8 cellular contexts compared by ENCODE assay signal in the genomic region with DNA sequence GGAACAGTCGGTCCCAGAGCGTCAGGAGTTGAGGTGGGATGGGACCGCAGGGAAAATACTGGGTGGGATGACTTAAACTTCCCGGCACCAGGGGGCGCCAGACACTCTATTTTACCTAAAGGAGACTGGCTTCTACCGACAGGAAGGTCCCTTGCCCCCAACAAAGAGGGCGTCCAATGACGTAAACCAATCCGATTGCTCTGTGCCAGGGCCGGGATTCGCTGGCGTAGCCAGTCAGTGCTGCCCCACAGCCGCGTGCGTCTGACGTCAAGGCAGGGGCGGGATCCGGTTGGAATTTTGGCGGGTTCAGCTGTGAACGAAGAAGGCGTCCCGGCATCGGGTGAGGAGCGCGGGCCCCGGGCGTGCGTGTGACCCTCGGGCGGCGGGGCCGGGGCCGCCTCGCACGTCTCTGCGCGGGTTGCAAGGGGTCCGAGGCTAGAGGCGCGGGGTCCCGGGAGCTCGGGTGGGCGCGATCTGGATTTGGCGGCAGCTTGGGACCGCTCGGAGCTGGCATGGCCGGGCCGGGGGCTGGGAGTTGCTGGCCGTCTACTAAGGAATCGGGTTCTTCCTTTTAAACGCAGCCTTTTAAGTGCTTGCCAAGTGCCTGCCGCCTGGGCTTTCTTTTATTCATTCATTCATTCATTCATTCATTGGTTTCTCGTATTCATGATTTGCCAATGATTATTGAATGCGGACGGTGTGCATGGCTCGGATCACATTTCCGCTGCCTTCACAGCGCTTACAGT. TPM values are rescaled to one million over a fixed set of nuclear protein-coding genes. Genes with fewer than 3 reads are reported as not detected.
DNase-seq lines count a peak whose midpoint lies in the region; ATAC-seq and TF ChIP-seq lines count a peak whose summit lies in the region.

TSS of gene MCM10 (plus strand) at position 292 of the 746 bp plus-strand sequence. CDS start 2,645 bp downstream, outside the sequence.

- peaks cover 34% of the 10 kb centered on the region for H3K4me1 Mint-ChIP-seq in activated naive CD8-positive, alpha-beta T cell treated with anti-CD3 and anti-CD28 coated beads, Interleukin-2, amount 50 U/mL, for 24 hours

- H3K36me3 Mint-ChIP-seq in activated naive CD8-positive, alpha-beta T cell treated with anti-CD3 and anti-CD28 coated beads, Interleukin-2, amount 50 U/mL, for 24 hours (ENCODE audit: low read depth) = peaks cover 34% of the 10 kb centered on the region

- ATAC-seq in HG02798 (IDR thresholded peaks at IDR 0.05; ENCODE audit: poor library complexity, unreplicated experiment) (peak; percentile 100), heart left ventricle (peak; percentile 100)
- ATAC-seq in activated naive CD8-positive, alpha-beta T cell treated with anti-CD3 and anti-CD28 coated beads, Interleukin-2, amount 50 U/mL, for 24 hours = peak; percentile 100

- no peak within 1 kb of the TSS for H3K27ac ChIP-seq in heart left ventricle

- peak within 1 kb of the TSS; percentile 83 for H3K27ac Mint-ChIP-seq in activated naive CD8-positive, alpha-beta T cell treated with anti-CD3 and anti-CD28 coated beads, Interleukin-2, amount 50 U/mL, for 24 hours

- no peaks in the 10 kb centered on the region for H3K27me3 ChIP-seq in heart left ventricle

- H3K27me3 Mint-ChIP-seq in activated naive CD8-positive, alpha-beta T cell treated with anti-CD3 and anti-CD28 coated beads, Interleukin-2, amount 50 U/mL, for 24 hours = peaks cover 5% of the 10 kb centered on the region

- 1 to 2% (median 1%) methylated on average over 24 to 59 of the region's 59 CpGs for WGBS in heart left ventricle, 4 donors

- peak; percentile 76 for TF ChIP-seq CTCF in GM12875 (IDR thresholded peaks at IDR 0.05; ENCODE audit: borderline replicate concordance, insufficient read depth, low read depth, low read length)
- peak; percentile 82 to 95 (median 88) for TF ChIP-seq CTCF in heart left ventricle (IDR thresholded peaks at IDR 0.05)

- DNase-seq in NCI-H1417 treated with DMSO at 0.1 percent for 48 hours (lab: John Stamatoyannopoulos, UW) (peak; percentile 81), SW480 (ENCODE audit: low spot score) (peak; percentile 99), heart left ventricle (peak; percentile 97 to 98 (median 98)), posterior cingulate gyrus (peak; percentile 98 to 100 (median 99)), ureter (ENCODE audit: low spot score) (peak; percentile 99)
- DNase-seq in activated naive CD8-positive, alpha-beta T cell treated with anti-CD3 and anti-CD28 coated beads, Interleukin-2, amount 50 U/mL, for 24 hours = peak; percentile 98

- no peaks in the 10 kb centered on the region for H3K9me3 ChIP-seq in heart left ventricle

- peaks cover 0 to 18% (median 9%) of the 10 kb centered on the region in 12 donors for H3K4me1 ChIP-seq in heart left ventricle

- H3K4me3 ChIP-seq in GM12875 (ENCODE audit: low read depth, low read length) = peak within 1 kb of the TSS; percentile 81
- H3K4me3 ChIP-seq in heart left ventricle = peak within 1 kb of the TSS in 11 of 12 donors; percentile 24 to 72 (median 51)

- intact Hi-C loops in heart left ventricle (cut with DNase I) (loop anchor here in 9 of 10 donors (1.0 to 10.0 kb wide), 13 partner anchors 113 to 373 kb away; partner anchors contain the start of genes BEND7 (in 2 of the 9), PHYH (in 2 of the 9) and SEPHS1 (in 1 of the 9)), posterior cingulate gyrus (cut with DNase I) (loop anchor here (1.0 to 10.0 kb wide), 2 partner anchors 113 to 139 kb away; partner anchors contain the start of gene PHYH)

- peak within 1 kb of the TSS; percentile 91 for H3K4me3 Mint-ChIP-seq in activated naive CD8-positive, alpha-beta T cell treated with anti-CD3 and anti-CD28 coated beads, Interleukin-2, amount 50 U/mL, for 24 hours

- TF ChIP-seq POLR2A in heart left ventricle (IDR thresholded peaks at IDR 0.05) = no peak

- no peaks in the 10 kb centered on the region for H3K36me3 ChIP-seq in heart left ventricle

- no peaks in the 10 kb centered on the region for H3K9me3 Mint-ChIP-seq in activated naive CD8-positive, alpha-beta T cell treated with anti-CD3 and anti-CD28 coated beads, Interleukin-2, amount 50 U/mL, for 24 hours

RNA-seq across cellular contexts. Expression of gene MCM10, which starts in this region (rescaled TPM):
- total RNA-seq in heart left ventricle = 1 to 10 TPM in 1 of 9 donors, under 1 TPM in 5, not detected in 3; 0.16 to 4.2 (median 0.36) TPM
- polyA plus RNA-seq in heart left ventricle = under 1 TPM; 0.11 to 0.15 TPM
- total RNA-seq in ureter = 1.6 TPM
